ENCODE assay signal across 8 cellular contexts in genomic region chr19:56120371-56121179, GRCh38. TPM values are rescaled to one million over a fixed set of nuclear protein-coding genes. Genes with fewer than 3 reads are reported as not detected.
DNase-seq lines count a peak whose midpoint lies in the region; ATAC-seq, FAIRE-seq and TF ChIP-seq lines count a peak whose summit lies in the region.

No MANE protein-coding gene starts in this region.

- peak; percentile 60 for TF ChIP-seq POLR2A in GM18505 (IDR thresholded peaks at IDR 0.05; ENCODE audit: borderline replicate concordance, extremely low read depth, insufficient read depth, insufficient read length)

- H3K27me3 ChIP-seq in endocrine pancreas (ENCODE audit: control insufficient read depth, insufficient read depth, low read length) (no peaks in the 10 kb centered on the region), mononuclear cell (ENCODE audit: insufficient read depth, low read length) (no peaks in the 10 kb centered on the region)

- H3K9me3 ChIP-seq in endocrine pancreas (ENCODE audit: control insufficient read depth, low read length): no peaks in the 10 kb centered on the region
- no peaks in the 10 kb centered on the region for H3K9me3 ChIP-seq in mononuclear cell (ENCODE audit: low read depth, low read length)

- no peak overlapping the region for H3K4me3 ChIP-seq in endocrine pancreas (ENCODE audit: control insufficient read depth, insufficient read depth, low read length)
- peak overlapping the region; percentile 60 for H3K4me3 ChIP-seq in mononuclear cell (ENCODE audit: low read length)

- peak; percentile 93 for FAIRE-seq in A204.1 (lab: Jason Lieb, UNC)

- DNase-seq in NCI-H82 (lab: John Stamatoyannopoulos, UW): peak; percentile 86
- DNase-seq in activated CD8-positive, alpha-beta memory T cell treated with anti-CD3 and anti-CD28 coated beads for 48 hours (ENCODE audit: low read depth in 2 of 3, low spot score in 2 of 3): peak; percentile 61 to 74 (median 63)
- DNase-seq in stimulated activated CD8-positive, alpha-beta memory T cell treated with anti-CD3 and anti-CD28 coated beads, Interleukin-2, amount 100 ng/mL, for 48 hours (ENCODE audit: low read depth in 2 of 2): peak; percentile 68 to 78

- H3K4me1 ChIP-seq in endocrine pancreas (ENCODE audit: control insufficient read depth, insufficient read depth, low read length) (no peaks in the 10 kb centered on the region), mononuclear cell (ENCODE audit: insufficient read depth, low read length) (peaks cover 37% of the 10 kb centered on the region)

- no peaks in the 10 kb centered on the region for H3K36me3 ChIP-seq in endocrine pancreas (ENCODE audit: control insufficient read depth, insufficient read depth, low read length)

- H3K9ac ChIP-seq in endocrine pancreas (ENCODE audit: control insufficient read depth, insufficient read depth, low read length): peak overlapping the region; percentile 82

- ATAC-seq in GM18505 (IDR thresholded peaks at IDR 0.05; ENCODE audit: unreplicated experiment) (peak; percentile 27), HG03103 (IDR thresholded peaks at IDR 0.05; ENCODE audit: low read depth, unreplicated experiment) (peak; percentile 15)

RNA-seq across cellular contexts. Expression of gene ZNF787, which starts 0.5 kb away (rescaled TPM):
- total RNA-seq in mononuclear cell: 25.0 TPM

RNA-seq across cellular contexts. Expression of gene ZNF444, which starts 20.5 kb away (rescaled TPM):
- total RNA-seq in mononuclear cell: 4.1 TPM

RNA-seq across cellular contexts. Expression of gene GALP, which starts 55.2 kb away (rescaled TPM):
- not detected for total RNA-seq in mononuclear cell
